Comparison of ENCODE assay signal across 2 cellular contexts in the genomic region with DNA sequence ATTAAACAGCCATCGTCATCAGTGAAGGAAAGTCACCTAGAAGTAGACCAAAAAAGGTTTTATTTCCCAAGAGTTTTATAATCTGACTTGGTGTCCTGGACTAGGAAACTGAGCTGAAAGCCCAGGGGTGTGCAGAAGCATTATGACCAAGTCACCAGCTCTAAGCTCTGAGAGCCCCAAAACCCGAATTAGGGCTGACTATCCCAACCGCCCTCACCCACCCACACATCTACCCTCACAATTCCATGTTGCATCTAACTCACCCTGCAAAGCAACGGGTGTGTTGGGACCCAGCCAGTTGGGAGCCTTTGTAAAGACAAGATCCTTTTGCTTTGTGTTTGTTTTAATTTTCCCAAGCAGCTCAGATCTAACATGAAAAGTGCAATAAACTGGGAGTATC.
TF ChIP-seq lines count a peak whose summit lies in the region.

No MANE protein-coding gene starts in this region.

TF ChIP-seq in neural cell, 6 proteins besides CTCF, POLR2A, EP300 and RAD21:
- no peak for TF ChIP-seq MXI1 (conservative IDR thresholded peaks at IDR 0.05; ENCODE audit: poor library complexity, severe bottlenecking)
- no peak for TF ChIP-seq EZH2 (IDR thresholded peaks at IDR 0.05; ENCODE audit: borderline replicate concordance, insufficient read depth, low read length, poor library complexity, severe bottlenecking)
- no peak for TF ChIP-seq POLR2AphosphoS5 (IDR thresholded peaks at IDR 0.05)
- no peak for TF ChIP-seq TAF1 (IDR thresholded peaks at IDR 0.05; ENCODE audit: low read depth)
- TF ChIP-seq, protein P1, sequence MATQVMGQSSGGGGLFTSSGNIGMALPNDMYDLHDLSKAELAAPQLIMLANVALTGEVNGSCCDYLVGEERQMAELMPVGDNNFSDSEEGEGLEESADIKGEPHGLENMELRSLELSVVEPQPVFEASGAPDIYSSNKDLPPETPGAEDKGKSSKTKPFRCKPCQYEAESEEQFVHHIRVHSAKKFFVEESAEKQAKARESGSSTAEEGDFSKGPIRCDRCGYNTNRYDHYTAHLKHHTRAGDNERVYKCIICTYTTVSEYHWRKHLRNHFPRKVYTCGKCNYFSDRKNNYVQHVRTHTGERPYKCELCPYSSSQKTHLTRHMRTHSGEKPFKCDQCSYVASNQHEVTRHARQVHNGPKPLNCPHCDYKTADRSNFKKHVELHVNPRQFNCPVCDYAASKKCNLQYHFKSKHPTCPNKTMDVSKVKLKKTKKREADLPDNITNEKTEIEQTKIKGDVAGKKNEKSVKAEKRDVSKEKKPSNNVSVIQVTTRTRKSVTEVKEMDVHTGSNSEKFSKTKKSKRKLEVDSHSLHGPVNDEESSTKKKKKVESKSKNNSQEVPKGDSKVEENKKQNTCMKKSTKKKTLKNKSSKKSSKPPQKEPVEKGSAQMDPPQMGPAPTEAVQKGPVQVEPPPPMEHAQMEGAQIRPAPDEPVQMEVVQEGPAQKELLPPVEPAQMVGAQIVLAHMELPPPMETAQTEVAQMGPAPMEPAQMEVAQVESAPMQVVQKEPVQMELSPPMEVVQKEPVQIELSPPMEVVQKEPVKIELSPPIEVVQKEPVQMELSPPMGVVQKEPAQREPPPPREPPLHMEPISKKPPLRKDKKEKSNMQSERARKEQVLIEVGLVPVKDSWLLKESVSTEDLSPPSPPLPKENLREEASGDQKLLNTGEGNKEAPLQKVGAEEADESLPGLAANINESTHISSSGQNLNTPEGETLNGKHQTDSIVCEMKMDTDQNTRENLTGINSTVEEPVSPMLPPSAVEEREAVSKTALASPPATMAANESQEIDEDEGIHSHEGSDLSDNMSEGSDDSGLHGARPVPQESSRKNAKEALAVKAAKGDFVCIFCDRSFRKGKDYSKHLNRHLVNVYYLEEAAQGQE (IDR thresholded peaks at IDR 0.05; ENCODE audit: borderline replicate concordance) = no peak
- TF ChIP-seq SMC3 (conservative IDR thresholded peaks at IDR 0.05; ENCODE audit: poor library complexity) = no peak

TF ChIP-seq in SK-N-SH, 30 proteins besides CTCF, POLR2A, EP300 and RAD21:
- TF ChIP-seq NFIC (IDR thresholded peaks at IDR 0.05; ENCODE audit: borderline replicate concordance) = no peak
- TF ChIP-seq TCF12 (IDR thresholded peaks at IDR 0.05) = no peak
- TF ChIP-seq, protein P2, sequence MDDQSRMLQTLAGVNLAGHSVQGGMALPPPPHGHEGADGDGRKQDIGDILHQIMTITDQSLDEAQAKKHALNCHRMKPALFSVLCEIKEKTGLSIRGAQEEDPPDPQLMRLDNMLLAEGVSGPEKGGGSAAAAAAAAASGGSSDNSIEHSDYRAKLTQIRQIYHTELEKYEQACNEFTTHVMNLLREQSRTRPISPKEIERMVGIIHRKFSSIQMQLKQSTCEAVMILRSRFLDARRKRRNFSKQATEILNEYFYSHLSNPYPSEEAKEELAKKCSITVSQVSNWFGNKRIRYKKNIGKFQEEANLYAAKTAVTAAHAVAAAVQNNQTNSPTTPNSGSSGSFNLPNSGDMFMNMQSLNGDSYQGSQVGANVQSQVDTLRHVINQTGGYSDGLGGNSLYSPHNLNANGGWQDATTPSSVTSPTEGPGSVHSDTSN (IDR thresholded peaks at IDR 0.05) = no peak
- TF ChIP-seq POLR2AphosphoS5 (IDR thresholded peaks at IDR 0.05; ENCODE audit: low read depth, low read length) = no peak
- TF ChIP-seq RCOR1 (IDR thresholded peaks at IDR 0.05; ENCODE audit: low read length) = no peak
- no peak for TF ChIP-seq YY1 (IDR thresholded peaks at IDR 0.05; ENCODE audit: low read depth)
- TF ChIP-seq, protein P1 (IDR thresholded peaks at IDR 0.05; ENCODE audit: low read depth, low read length) = no peak
- no peak for TF ChIP-seq EZH2phosphoT487 (IDR thresholded peaks at IDR 0.05; ENCODE audit: borderline replicate concordance, low read depth)
